Comparison of ENCODE assay signal across 12 cellular contexts in genomic region chr16:13331918-13332317, GRCh38.
"Had no signal": no experiment of that assay in that cellular context is flagged by ENCODE, and none has a peak within 500 bp of the region (broad histone marks: within the 10 kb centered on the region; RNA-seq: fewer than 3 reads in every experiment).

No MANE protein-coding gene starts in this region.

- ATAC-seq: activated CD8-positive, alpha-beta T cell treated with anti-CD3 and anti-CD28 coated beads for 36 hours; gastroesophageal sphincter had no signal

- H3K9ac ChIP-seq: parathyroid adenoma had no signal

- H3K4me1 Mint-ChIP-seq: naive B cell had no signal

- H3K36me3 ChIP-seq: gastroesophageal sphincter, stomach, thoracic aorta had no signal

- H2AFZ ChIP-seq: parathyroid adenoma had no signal

- H3K4me3 ChIP-seq: gastroesophageal sphincter, skin epidermis, stomach, thoracic aorta had no signal

- DNase-seq: activated CD8-positive, alpha-beta memory T cell treated with anti-CD3 and anti-CD28 coated beads, Interleukin-2, amount 50 U/mL, for 48 hours; activated CD8-positive, alpha-beta T cell treated with anti-CD3 and anti-CD28 coated beads for 36 hours; aorta; kidney glomerular epithelial cell; midbrain; naive B cell; stomach had no signal

- H3K79me2 ChIP-seq: parathyroid adenoma had no signal

- H3K27ac ChIP-seq: gastroesophageal sphincter, parathyroid adenoma, skin epidermis, stomach, thoracic aorta had no signal

- H3K4me1 ChIP-seq: gastroesophageal sphincter, parathyroid adenoma, stomach had no signal

- H3K27me3 Mint-ChIP-seq: activated CD8-positive, alpha-beta T cell treated with anti-CD3 and anti-CD28 coated beads for 36 hours had no signal

- H3K27me3 ChIP-seq: gastroesophageal sphincter, stomach had no signal

- H3K4me3 Mint-ChIP-seq: activated CD8-positive, alpha-beta T cell treated with anti-CD3 and anti-CD28 coated beads for 36 hours; naive B cell; T-helper 2 cell treated with Interferon-gamma antibody and Interleukin-4, amounts not matched to agents 5 μg/mL and 100 μg/mL, for 36 hours had no signal

- H3K9me3 ChIP-seq: gastroesophageal sphincter, stomach, thoracic aorta had no signal

- H3K9me3 Mint-ChIP-seq: activated CD8-positive, alpha-beta T cell treated with anti-CD3 and anti-CD28 coated beads for 36 hours had no signal

- H3K36me3 Mint-ChIP-seq: naive B cell had no signal

- H3K27ac Mint-ChIP-seq: activated CD8-positive, alpha-beta T cell treated with anti-CD3 and anti-CD28 coated beads for 36 hours; T-helper 2 cell treated with Interferon-gamma antibody and Interleukin-4, amounts not matched to agents 5 μg/mL and 100 μg/mL, for 36 hours had no signal
